Comparison of ENCODE assay signal across 9 cellular contexts in the genomic region with DNA sequence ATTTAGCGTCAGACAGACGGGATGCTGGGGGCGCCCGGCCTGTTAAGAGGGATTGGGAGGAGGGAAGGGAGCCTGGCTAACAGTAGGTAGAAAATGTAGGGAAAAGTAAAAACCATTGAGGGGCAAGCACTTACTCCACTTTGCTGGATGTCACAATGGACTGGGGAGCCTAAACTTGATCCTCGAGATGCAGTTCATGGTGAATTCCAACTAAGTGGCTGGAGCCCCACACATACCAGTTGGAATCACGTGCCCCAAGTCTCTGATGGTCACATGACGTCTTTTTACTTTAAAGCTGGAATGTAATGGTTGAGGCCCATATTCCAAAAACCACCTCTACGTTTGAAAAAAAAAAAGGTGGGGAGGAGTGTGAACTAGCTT. TPM values are rescaled to one million over a fixed set of nuclear protein-coding genes. Genes with fewer than 3 reads are reported as not detected.
DNase-seq lines count a peak whose midpoint lies in the region; ATAC-seq and TF ChIP-seq lines count a peak whose summit lies in the region.
"Had no signal": no experiment of that assay in that cellular context is flagged by ENCODE, and none has a peak within 500 bp of the region (broad histone marks: within the 10 kb centered on the region; RNA-seq: fewer than 3 reads in every experiment).

No MANE protein-coding gene starts in this region.

- CTCF ChIA-PET in OCI-LY7 (lab: Charles Lee; ENCODE audit: unreplicated experiment), result no interaction called here

- no peak for ATAC-seq in GM21367 (IDR thresholded peaks at IDR 0.05; ENCODE audit: unreplicated experiment)

- POLR2A ChIA-PET in OCI-LY7 (lab: Charles Lee), result no interaction called here

- H3K4me1 ChIP-seq in ACC112 (ENCODE audit: control insufficient read depth, insufficient read depth, low read length, unreplicated experiment) (peaks cover 39% of the 10 kb centered on the region), mesodermal cell (ENCODE audit: control insufficient read depth, insufficient read depth, low read length, poor library complexity, severe bottlenecking) (peaks cover 3% of the 10 kb centered on the region), OCI-LY7 (ENCODE audit: insufficient read depth, low read length, poor library complexity, severe bottlenecking) (no peaks in the 10 kb centered on the region)

- WGBS in mesodermal cell (ENCODE audit: insufficient coverage in 2 of 2), 2 experiments, result 0% methylated on average over 1 of the region's 8 CpGs; no CpG with 5 or more reads in 1 of the 2 experiments

- no peaks in the 10 kb centered on the region for H3K36me3 ChIP-seq in ACC112 (ENCODE audit: insufficient read depth, low read length)
- no peaks in the 10 kb centered on the region for H3K36me3 ChIP-seq in mesodermal cell (ENCODE audit: control insufficient read depth, insufficient read depth, low read length)
- H3K36me3 ChIP-seq in OCI-LY7 (ENCODE audit: insufficient read depth, low read length), result no peaks in the 10 kb centered on the region

- peak overlapping the region; percentile 73 for H2AFZ ChIP-seq in ACC112 (ENCODE audit: low read length, unreplicated experiment)
- H2AFZ ChIP-seq in OCI-LY7 (ENCODE audit: low read length), result no peak overlapping the region

- no peaks in the 10 kb centered on the region for H3K36me3 Mint-ChIP-seq in endothelial cell (ENCODE audit: low read depth, unreplicated experiment)

- H3K4me1 Mint-ChIP-seq in endothelial cell (ENCODE audit: unreplicated experiment), result no peaks in the 10 kb centered on the region

- peak overlapping the region; percentile 83 for H3K27ac ChIP-seq in ACC112 (ENCODE audit: low read depth, low read length)
- H3K27ac ChIP-seq in mesodermal cell (ENCODE audit: low read depth, low read length, severe bottlenecking), result peak overlapping the region; percentile 81
- H3K27ac ChIP-seq in OCI-LY7 (ENCODE audit: low read depth, low read length, poor library complexity, severe bottlenecking), result no peak overlapping the region

- H3K9me2 ChIP-seq in OCI-LY7 (ENCODE audit: insufficient read depth, low read length), result no peaks in the 10 kb centered on the region

- no TSS peak for BruUV-seq in OCI-LY7 (replicated peaks; lab: Mats Ljungman, UMichigan)

- H3K9me3 ChIP-seq in mesodermal cell (ENCODE audit: control insufficient read depth, low read length), result no peaks in the 10 kb centered on the region
- no peaks in the 10 kb centered on the region for H3K9me3 ChIP-seq in OCI-LY7 (ENCODE audit: low read length)

- intact Hi-C loops in OCI-LY7 (cut with micrococcal nuclease; ENCODE audit: unreplicated experiment), result no loop called here

- H3K27ac Mint-ChIP-seq in endothelial cell (ENCODE audit: unreplicated experiment), result peak overlapping the region; percentile 70

- H3K4me3 ChIP-seq in ACC112 (ENCODE audit: low read depth, low read length) (peak overlapping the region; percentile 95), mesodermal cell (ENCODE audit: extremely low read depth, insufficient read depth, low read length, poor library complexity, severe bottlenecking) (peak overlapping the region; percentile 63), OCI-LY7 (ENCODE audit: low read depth, low read length, poor library complexity, severe bottlenecking) (no peak overlapping the region)

- peak; percentile 46 for DNase-seq in LHCN-M2 (ENCODE audit: low read depth)
- no peak for DNase-seq in endothelial cell (ENCODE audit: low spot score)
- no peak for DNase-seq in stimulated activated CD4-positive, alpha-beta T cell treated with anti-CD3 and anti-CD28 coated beads, Interleukin-12 subunit alpha, Interleukin-12 subunit beta, amount 100 ng/mL, for 4 hours
- no peak for DNase-seq in NCI-H748 treated with DMSO at 0.1 percent for 48 hours (lab: John Stamatoyannopoulos, UW)
- DNase-seq in OCI-LY7 (ENCODE audit: low spot score), result no peak
- DNase-seq: kidney glomerular epithelial cell had no signal

- H3K79me2 ChIP-seq in ACC112 (ENCODE audit: control insufficient read depth, insufficient read depth, low read length, unreplicated experiment), result peaks cover 66% of the 10 kb centered on the region
- no peaks in the 10 kb centered on the region for H3K79me2 ChIP-seq in OCI-LY7 (ENCODE audit: insufficient read depth, low read depth, low read length)

- peak overlapping the region; percentile 92 for H3K4me3 Mint-ChIP-seq in endothelial cell (ENCODE audit: unreplicated experiment)

- H4K20me1 ChIP-seq in OCI-LY7 (ENCODE audit: insufficient read depth, low read length), result no peaks in the 10 kb centered on the region

- no peak overlapping the region for H3K4me2 ChIP-seq in OCI-LY7 (ENCODE audit: low read length)

- H3K9me3 Mint-ChIP-seq in endothelial cell (ENCODE audit: unreplicated experiment), result no peaks in the 10 kb centered on the region

- H3K27me3 ChIP-seq in ACC112 (ENCODE audit: insufficient read depth, low read length), result no peaks in the 10 kb centered on the region

- no peaks in the 10 kb centered on the region for H3K27me3 Mint-ChIP-seq in endothelial cell (ENCODE audit: unreplicated experiment)

- TF ChIP-seq CTCF in endothelial cell (IDR thresholded peaks at IDR 0.05; ENCODE audit: unreplicated experiment), result no peak
- no peak for TF ChIP-seq CTCF in OCI-LY7 (conservative IDR thresholded peaks at IDR 0.05; ENCODE audit: low read length)

RNA-seq across cellular contexts. Expression of gene PLS3, which starts 1.5 kb away (rescaled TPM):
- total RNA-seq in LHCN-M2 (2014; rRNA removed) (108 and 124 TPM in 2 replicates), endothelial cell (ENCODE audit: unreplicated experiment) (122 TPM), OCI-LY7 (2022) (not detected in 2 replicates)
- polyA plus RNA-seq in LHCN-M2 (2012), result 61.9 TPM
- 186 TPM for polyA plus RNA-seq in mesodermal cell (2013, experiment 1 of 2)
- polyA plus RNA-seq in mesodermal cell (2013, experiment 2 of 2), result 173 TPM
- total RNA-seq in OCI-LY7 (2014; rRNA removed; shearing (Covaris generic)), result not detected in 2 replicates

Comparison
In these comparisons a context has a peak if more than half of its experiments do, and no peak if none do; other contexts are left out.
1. RNA of gene PLS3, which starts 1.5 kb away (total RNA-seq): 122 TPM in endothelial cell (single experiment) and 108 to 124 TPM in LHCN-M2; not detected in OCI-LY7; every median in the first group is over 10 times any median in the second.